Comparison of ENCODE assay signal across 24 cellular contexts in the genomic region with DNA sequence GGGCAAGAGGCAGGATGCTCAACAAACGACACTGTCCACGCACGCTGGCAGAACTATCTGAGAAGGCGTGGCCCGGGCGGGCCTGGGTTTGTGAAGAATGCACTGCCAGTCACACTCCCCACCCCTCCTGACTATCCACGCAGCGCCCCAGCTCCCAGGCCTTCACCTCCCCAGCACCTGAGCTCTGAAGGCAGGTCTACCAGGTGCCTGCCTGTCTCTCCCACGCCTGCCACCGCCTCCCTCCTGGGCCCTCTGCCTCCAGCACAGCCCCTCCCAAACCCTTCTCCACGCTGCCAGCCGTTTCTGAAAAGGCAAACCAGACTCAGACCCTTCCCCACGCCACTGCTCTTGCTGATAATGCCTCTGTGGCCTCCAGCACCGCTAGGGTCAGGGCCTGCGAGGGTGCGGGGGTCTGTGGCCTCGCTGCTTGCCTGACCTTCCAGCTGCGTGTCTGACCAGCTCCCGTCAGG. TPM values are rescaled to one million over a fixed set of nuclear protein-coding genes. Genes with fewer than 3 reads are reported as not detected.
"Had no signal": no experiment of that assay in that cellular context is flagged by ENCODE, and none has a peak within 500 bp of the region (broad histone marks: within the 10 kb centered on the region; RNA-seq: fewer than 3 reads in every experiment).

No MANE protein-coding gene starts in this region.

- H3K36me3 Mint-ChIP-seq: activated naive CD8-positive, alpha-beta T cell had no signal

- H3K27ac ChIP-seq: epithelial cell of prostate, heart right ventricle, lower lobe of right lung, ovary, right lobe of liver, tibial artery, uterus, VCaP had no signal

- DNase-seq: activated CD4-positive, alpha-beta T cell treated with anti-CD3 and anti-CD28 coated beads, Interleukin-2, amount 50 U/mL, for 1 hour; activated CD4-positive, CD25-positive, alpha-beta regulatory T cell treated with anti-CD3 and anti-CD28 coated beads, Interleukin-2, amount 50 U/mL, for 72 hours; dermis blood vessel endothelial cell; gastrocnemius medialis; heart right ventricle; kidney glomerular epithelial cell; naive thymus-derived CD8-positive, alpha-beta T cell; ovary; stimulated activated CD8-positive, alpha-beta memory T cell treated with anti-CD3 and anti-CD28 coated beads, Interleukin-4, amount 100 ng/mL, for 48 hours; stimulated activated naive CD4-positive, alpha-beta T cell; T1000; tibial artery had no signal

- H3K27me3 Mint-ChIP-seq: activated naive CD8-positive, alpha-beta T cell; naive thymus-derived CD8-positive, alpha-beta T cell had no signal

- H3K4me3 Mint-ChIP-seq: activated naive CD8-positive, alpha-beta T cell; naive thymus-derived CD8-positive, alpha-beta T cell had no signal

- H3K9me3 Mint-ChIP-seq: naive thymus-derived CD8-positive, alpha-beta T cell had no signal

- H3K36me3 ChIP-seq: ovary, uterus had no signal

- H3K9me3 ChIP-seq: gastrocnemius medialis, heart right ventricle, lower lobe of right lung, ovary, right lobe of liver, tibial artery, uterus had no signal

- ATAC-seq: gastrocnemius medialis; heart right ventricle; lower lobe of right lung; naive thymus-derived CD8-positive, alpha-beta T cell; right lobe of liver had no signal

- H3K27ac Mint-ChIP-seq: activated naive CD8-positive, alpha-beta T cell had no signal

- H3K4me3 ChIP-seq: gastrocnemius medialis, heart right ventricle, lower lobe of right lung, ovary, right lobe of liver, tibial artery, uterus had no signal

- H3K4me1 ChIP-seq: right lobe of liver, uterus had no signal

- H3K27me3 ChIP-seq: gastrocnemius medialis, heart right ventricle, ovary, right lobe of liver, tibial artery, uterus had no signal

RNA-seq across cellular contexts. Expression of gene GGT6, which starts 16.8 kb away (rescaled TPM):
- total RNA-seq: activated CD8-positive, alpha-beta memory T cell treated with anti-CD3 and anti-CD28 coated beads for 36 hours; dermis blood vessel endothelial cell; mesenteric fat pad; naive thymus-derived CD8-positive, alpha-beta T cell; pulmonary artery endothelial cell; subcutaneous adipose tissue; T-helper 1 cell treated with Interleukin-12 subunit alpha and Interleukin-12 subunit beta and Interleukin-4 antibody, amounts not matched to agents 30 ng/mL and 1 ng/mL, for 36 hours had no signal
- polyA plus RNA-seq: naive thymus-derived CD8-positive, alpha-beta T cell had no signal

RNA-seq across cellular contexts. Expression of gene SMTNL2, which starts 40.7 kb away (rescaled TPM):
- total RNA-seq: activated CD8-positive, alpha-beta memory T cell treated with anti-CD3 and anti-CD28 coated beads for 36 hours; bronchial epithelial cell; naive thymus-derived CD8-positive, alpha-beta T cell; pulmonary artery endothelial cell; T-helper 1 cell treated with Interleukin-12 subunit alpha and Interleukin-12 subunit beta and Interleukin-4 antibody, amounts not matched to agents 30 ng/mL and 1 ng/mL, for 36 hours had no signal
- polyA plus RNA-seq: naive thymus-derived CD8-positive, alpha-beta T cell had no signal
